ENCODE assay signal across 2 cellular contexts in genomic region chr2:227597993-227598392, GRCh38.
TF ChIP-seq lines count a peak whose summit lies in the region.

No MANE protein-coding gene starts in this region.

TF ChIP-seq in HCT116, 20 proteins besides CTCF, POLR2A, EP300 and RAD21 (continued from another document):
- TF ChIP-seq POLR2AphosphoS5 (IDR thresholded peaks at IDR 0.05; ENCODE audit: low read depth, low read length): no peak

TF ChIP-seq in WTC11, 78 proteins besides CTCF, POLR2A, EP300 and RAD21:
- TF ChIP-seq ARID4B (CRISPR knock-in tag; IDR thresholded peaks at IDR 0.05; ENCODE audit: borderline replicate concordance): no peak
- TF ChIP-seq ATF1 (CRISPR knock-in tag; IDR thresholded peaks at IDR 0.05): no peak
- TF ChIP-seq GRHL2 (CRISPR knock-in tag; IDR thresholded peaks at IDR 0.05; ENCODE audit: insufficient replicate concordance, severe bottlenecking): no peak
- no peak for TF ChIP-seq MLX (CRISPR knock-in tag; IDR thresholded peaks at IDR 0.05)
- TF ChIP-seq NFE2L1 (CRISPR knock-in tag; IDR thresholded peaks at IDR 0.05): no peak
- no peak for TF ChIP-seq ZNF512 (CRISPR knock-in tag; IDR thresholded peaks at IDR 0.05; ENCODE audit: borderline replicate concordance)
- TF ChIP-seq NFYB (CRISPR knock-in tag; conservative IDR thresholded peaks at IDR 0.05; ENCODE audit: low read depth): no peak
- TF ChIP-seq ERG (CRISPR knock-in tag; IDR thresholded peaks at IDR 0.05): no peak
- TF ChIP-seq, protein P1, sequence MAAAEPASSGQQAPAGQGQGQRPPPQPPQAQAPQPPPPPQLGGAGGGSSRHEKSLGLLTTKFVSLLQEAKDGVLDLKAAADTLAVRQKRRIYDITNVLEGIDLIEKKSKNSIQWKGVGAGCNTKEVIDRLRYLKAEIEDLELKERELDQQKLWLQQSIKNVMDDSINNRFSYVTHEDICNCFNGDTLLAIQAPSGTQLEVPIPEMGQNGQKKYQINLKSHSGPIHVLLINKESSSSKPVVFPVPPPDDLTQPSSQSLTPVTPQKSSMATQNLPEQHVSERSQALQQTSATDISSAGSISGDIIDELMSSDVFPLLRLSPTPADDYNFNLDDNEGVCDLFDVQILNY (CRISPR knock-in tag; IDR thresholded peaks at IDR 0.05): no peak
- TF ChIP-seq GABPB1 (CRISPR knock-in tag; IDR thresholded peaks at IDR 0.05): no peak
- no peak for TF ChIP-seq ZNF121 (CRISPR knock-in tag; IDR thresholded peaks at IDR 0.05)
- TF ChIP-seq TCF7 (CRISPR knock-in tag; IDR thresholded peaks at IDR 0.05; ENCODE audit: low read depth): no peak
- TF ChIP-seq TEAD1 (CRISPR knock-in tag; IDR thresholded peaks at IDR 0.05): no peak
- TF ChIP-seq CREB1 (CRISPR knock-in tag; IDR thresholded peaks at IDR 0.05): no peak
- no peak for TF ChIP-seq ESRRA (CRISPR knock-in tag; IDR thresholded peaks at IDR 0.05; ENCODE audit: borderline replicate concordance)
- TF ChIP-seq ZNF423 (CRISPR knock-in tag; IDR thresholded peaks at IDR 0.05): no peak
- no peak for TF ChIP-seq SMAD3 (CRISPR knock-in tag; IDR thresholded peaks at IDR 0.05; ENCODE audit: borderline replicate concordance)
TF ChIP-seq in WTC11: peak in this region for 0.
